Comparison of ENCODE assay signal across 8 cellular contexts in the genomic region with DNA sequence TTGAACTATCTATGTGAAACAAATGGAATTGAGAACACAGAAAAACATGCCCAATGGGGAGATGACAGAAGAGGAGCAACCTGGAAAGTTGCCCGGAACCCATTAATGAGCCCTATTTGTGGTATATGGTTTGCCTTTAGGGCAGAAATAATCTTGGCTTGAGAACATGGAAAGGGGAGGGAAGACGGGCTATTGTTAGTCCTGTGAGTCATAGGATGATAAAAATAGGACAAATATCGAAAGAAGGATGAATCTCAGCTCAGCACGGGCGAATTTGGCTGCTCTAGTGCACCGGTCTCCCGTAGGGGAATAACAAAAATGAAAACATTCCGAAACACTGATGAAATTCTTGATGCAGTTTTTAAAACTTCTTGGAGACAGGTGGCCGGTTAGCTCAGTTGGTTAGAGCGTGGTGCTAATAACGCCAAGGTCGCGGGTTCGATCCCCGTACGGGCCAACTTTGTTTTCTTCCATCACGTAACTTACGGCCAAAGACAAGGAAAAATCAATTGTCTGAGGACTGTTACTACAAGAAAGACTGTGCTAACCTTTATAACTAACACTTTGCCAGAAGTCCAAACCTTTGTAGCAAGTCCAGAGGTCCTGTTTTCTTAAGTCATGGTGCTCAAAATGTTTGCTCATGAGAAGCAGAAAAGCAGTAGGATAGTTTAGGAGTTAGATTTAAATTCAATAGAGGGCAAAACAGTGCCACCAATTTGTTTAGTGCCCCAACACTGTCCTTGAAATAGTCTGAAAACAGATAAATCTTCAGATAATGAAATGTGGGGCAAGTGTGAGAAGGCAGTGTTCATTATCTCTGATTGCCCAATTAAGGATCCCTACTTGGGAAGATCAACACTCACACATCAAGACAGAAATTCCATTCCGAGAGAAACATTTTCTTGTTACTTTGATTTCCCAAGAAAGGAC. TPM values are rescaled to one million over a fixed set of nuclear protein-coding genes. Genes with fewer than 3 reads are reported as not detected.
A peak's percentile ranks its signal among the peaks of the same experiment; 100 is the strongest.
DNase-seq lines count a peak whose midpoint lies in the region; ATAC-seq and TF ChIP-seq lines count a peak whose summit lies in the region.

No MANE protein-coding gene starts in this region.

- H3K36me3 Mint-ChIP-seq in HFFc6 (ENCODE audit: low read depth): no peaks in the 10 kb centered on the region
- H3K36me3 Mint-ChIP-seq in T-helper 2 cell treated with Interferon-gamma antibody and Interleukin-4, amounts not matched to agents 5 μg/mL and 100 μg/mL, for 36 hours (ENCODE audit: low read depth): no peaks in the 10 kb centered on the region

- POLR2A ChIA-PET in GM10248 (lab: Yijun Ruan, JAX): interaction anchor here (1.1 to 1.3 kb wide), 2 partner anchors 17 to 358 kb away, joined by 3 to 5 read pairs; a partner anchor contains a TSS

- H3K4me3 Mint-ChIP-seq in HFFc6: no peak overlapping the region
- no peak overlapping the region for H3K4me3 Mint-ChIP-seq in T-helper 2 cell treated with Interferon-gamma antibody and Interleukin-4, amounts not matched to agents 5 μg/mL and 100 μg/mL, for 36 hours

- peak; percentile 87 for ATAC-seq in sciatic nerve

- intact Hi-C loops in sciatic nerve (cut with DNase I): no loop called here

- TF ChIP-seq CTCF in HFFc6 (IDR thresholded peaks at IDR 0.05): no peak
- no peak for TF ChIP-seq CTCF in astrocyte of the cerebellum (IDR thresholded peaks at IDR 0.05; ENCODE audit: low read depth, low read length, missing control alignments)
- TF ChIP-seq CTCF in GM10248 (IDR thresholded peaks at IDR 0.05; ENCODE audit: control extremely low read depth, extremely low read depth, low read depth, missing control alignments): no peak

- CTCF ChIA-PET in GM10248 (lab: Yijun Ruan, JAX): interaction anchor here (1.0 to 4.7 kb wide), 11 partner anchors 9 to 1243 kb away, joined by 3 to 19 read pairs (median 4); a partner anchor contains a TSS

- in situ Hi-C loops in astrocyte of the cerebellum (cut with HindIII; ENCODE audit: low sequenced_read_pairs): loop anchor here (5.0 kb wide), 1 partner anchor 38 kb away; no protein-coding TSS in a partner anchor

- H3K4me3 ChIP-seq in astrocyte of the cerebellum (ENCODE audit: low read depth, low read length): peak overlapping the region; percentile 59
- peak overlapping the region; percentile 71 for H3K4me3 ChIP-seq in iPS-11a (ENCODE audit: low read depth, low read length)

- H3K4me1 Mint-ChIP-seq in HFFc6 (ENCODE audit: low read depth): peaks cover 44% of the 10 kb centered on the region
- peaks cover 27% of the 10 kb centered on the region for H3K4me1 Mint-ChIP-seq in T-helper 2 cell treated with Interferon-gamma antibody and Interleukin-4, amounts not matched to agents 5 μg/mL and 100 μg/mL, for 36 hours (ENCODE audit: low read depth)

- no peak overlapping the region for H3K27ac Mint-ChIP-seq in HFFc6
- H3K27ac Mint-ChIP-seq in T-helper 2 cell treated with Interferon-gamma antibody and Interleukin-4, amounts not matched to agents 5 μg/mL and 100 μg/mL, for 36 hours: no peak overlapping the region

- no peaks in the 10 kb centered on the region for H3K9me3 Mint-ChIP-seq in HFFc6
- no peaks in the 10 kb centered on the region for H3K9me3 Mint-ChIP-seq in T-helper 2 cell treated with Interferon-gamma antibody and Interleukin-4, amounts not matched to agents 5 μg/mL and 100 μg/mL, for 36 hours

- H3K27me3 Mint-ChIP-seq in HFFc6 (ENCODE audit: insufficient read depth): peaks cover 5% of the 10 kb centered on the region; the same call in 1 of the 2 replicates
- peaks cover 2% of the 10 kb centered on the region for H3K27me3 Mint-ChIP-seq in T-helper 2 cell treated with Interferon-gamma antibody and Interleukin-4, amounts not matched to agents 5 μg/mL and 100 μg/mL, for 36 hours (ENCODE audit: low read depth)

- DNase-seq in EL (peak; percentile 96), HFFc6 (peak; percentile 97), NCI-H146 treated with DMSO at 0.1 percent for 48 hours (lab: John Stamatoyannopoulos, UW; ENCODE audit: unreplicated experiment) (peak; percentile 94), astrocyte of the cerebellum (ENCODE audit: low read depth) (peak; percentile 90), sciatic nerve (ENCODE audit: low spot score) (peak; percentile 87), GM10248 (ENCODE audit: extremely low spot score) (no peak)
- peak; percentile 82 for DNase-seq in T-helper 2 cell treated with Interferon-gamma antibody and Interleukin-4, amounts not matched to agents 5 μg/mL and 100 μg/mL, for 36 hours (ENCODE audit: low spot score)

RNA-seq across cellular contexts. Expression of a gene that starts 15.8 kb away (rescaled TPM):
- 10 to 100 TPM; 42.6 to 55.7 (median 51.8) TPM for total RNA-seq in HFFc6 (2021; fragmentation: NEBNext Ultra II Directional; extraction: Animal tissue kit (Norgen Biotek cat#: 25700))
- 40.3 TPM for total RNA-seq in sciatic nerve

RNA-seq across cellular contexts. Expression of a gene that starts 42.7 kb away (rescaled TPM):
- total RNA-seq in HFFc6 (2021; fragmentation: NEBNext Ultra II Directional; extraction: Animal tissue kit (Norgen Biotek cat#: 25700)): 10 to 100 TPM; 14.2 to 17.2 (median 15.5) TPM
- 10.3 TPM for total RNA-seq in sciatic nerve

RNA-seq across cellular contexts. Expression of a gene that starts 53.9 kb away (rescaled TPM):
- total RNA-seq in HFFc6 (2021; fragmentation: NEBNext Ultra II Directional; extraction: Animal tissue kit (Norgen Biotek cat#: 25700)): not detected
- total RNA-seq in sciatic nerve: not detected
